In the genomic region with DNA sequence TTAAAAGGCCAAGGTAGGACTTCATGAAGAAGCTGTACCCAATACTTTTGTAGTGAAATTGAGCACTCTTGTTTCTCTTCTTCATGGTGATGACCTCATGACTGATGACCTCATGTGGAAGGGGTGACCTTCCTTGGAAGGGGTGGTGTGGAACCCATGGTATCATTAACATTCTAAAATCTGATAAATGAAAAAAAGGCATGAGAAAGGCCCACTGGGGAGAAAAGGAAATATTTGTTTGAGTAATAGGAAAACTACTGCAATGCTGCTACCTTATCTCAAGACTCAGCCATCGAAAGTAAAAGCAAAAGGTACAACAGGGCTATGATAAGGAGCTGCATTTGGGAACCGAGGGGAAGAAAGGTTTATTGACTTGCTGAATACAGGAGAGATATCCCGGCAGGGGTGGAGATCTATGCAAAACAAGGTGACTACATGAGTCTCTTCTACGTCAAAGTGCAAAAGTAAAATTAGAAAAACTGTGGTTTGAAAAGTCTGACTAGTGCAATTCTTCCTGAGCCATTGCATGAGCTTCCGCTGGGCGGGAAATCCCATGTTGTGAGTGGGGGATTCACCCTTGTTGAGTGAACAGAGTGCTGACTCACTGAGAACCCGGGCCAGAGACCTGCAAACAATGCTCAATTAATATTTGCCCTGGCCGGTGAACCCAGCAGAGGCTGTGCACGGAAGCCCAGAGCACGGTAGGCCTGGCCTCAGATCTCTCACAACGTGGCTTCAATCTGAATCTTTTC, we compare ENCODE assay signal across 10 cellular contexts.
DNase-seq lines count a peak whose midpoint lies in the region; ATAC-seq and TF ChIP-seq lines count a peak whose summit lies in the region.
"Had no signal": no experiment of that assay in that cellular context is flagged by ENCODE, and none has a peak within 500 bp of the region (broad histone marks: within the 10 kb centered on the region; RNA-seq: fewer than 3 reads in every experiment).

No MANE protein-coding gene starts in this region.

- H3K4me3 ChIP-seq in dorsolateral prefrontal cortex (peak overlapping the region in 7 of 59 donors; percentile 0 to 26 (median 15)), mucosa of stomach (ENCODE audit: low read length) (no peak overlapping the region)
- H3K4me3 ChIP-seq: tibial artery had no signal

- peak overlapping the region; percentile 68 for H3K9ac ChIP-seq in mucosa of stomach (ENCODE audit: low read length)

- TF ChIP-seq CTCF in CD14-positive monocyte (IDR thresholded peaks at IDR 0.05) (no peak), dorsolateral prefrontal cortex (IDR thresholded peaks at IDR 0.05 in 54 of 56, conservative IDR thresholded peaks at IDR 0.05 in 2 of 56; ENCODE audit: low read depth in 1 of 56, partially characterized antibody in 56 of 56) (no peak)

- no peaks in the 10 kb centered on the region for H3K27me3 Mint-ChIP-seq in CD14-positive monocyte (ENCODE audit: low read depth in 3 of 3)
- H3K27me3 Mint-ChIP-seq in stimulated activated naive CD8-positive, alpha-beta T cell treated with anti-CD3 and anti-CD28 coated beads, Interleukin-15, Interleukin-2, amounts not matched to agents 100 ng/mL and 50 ng/mL, for 24 hours, result peaks cover 5% of the 10 kb centered on the region

- H3K27me3 ChIP-seq in dorsolateral prefrontal cortex, result no peaks in the 10 kb centered on the region
- no peaks in the 10 kb centered on the region for H3K27me3 ChIP-seq in mucosa of stomach (ENCODE audit: control insufficient read depth, insufficient read depth, low read length)

- peak overlapping the region in 26 of 59 donors; percentile 0 to 69 (median 38) for H3K27ac ChIP-seq in dorsolateral prefrontal cortex
- H3K27ac ChIP-seq: tibial artery had no signal

- DNase-seq in CD14-positive monocyte (ENCODE audit: low spot score), result peak; percentile 70
- DNase-seq in activated CD4-positive, CD25-positive, alpha-beta regulatory T cell (lab: John Stamatoyannopoulos, UW), result peak in 3 of 4 experiments; percentile 6 to 59 (median 47)
- peak in 7 of 10 donors; percentile 25 to 83 (median 52) for DNase-seq in dorsolateral prefrontal cortex
- no peak for DNase-seq in D341Med (ENCODE audit: low spot score)

- peak overlapping the region; percentile 63 to 65 for H3K4me3 Mint-ChIP-seq in CD14-positive monocyte
- H3K4me3 Mint-ChIP-seq in stimulated activated naive CD8-positive, alpha-beta T cell treated with anti-CD3 and anti-CD28 coated beads, Interleukin-15, Interleukin-2, amounts not matched to agents 100 ng/mL and 50 ng/mL, for 24 hours, result peak overlapping the region; percentile 70

- intact Hi-C loops in CD14-positive monocyte (cut with micrococcal nuclease) (no loop called here), dorsolateral prefrontal cortex (cut with DNase I) (loop anchor here in 1 of 2 donors (5.0 kb wide), 2 partner anchors 43 to 67 kb away; no protein-coding TSS in a partner anchor)

- no peaks in the 10 kb centered on the region for H3K36me3 ChIP-seq in mucosa of stomach (ENCODE audit: control insufficient read depth, insufficient read depth, low read length)
- H3K36me3 ChIP-seq: tibial artery had no signal

- H3K9me3 ChIP-seq in mucosa of stomach (ENCODE audit: control insufficient read depth, low read length), result no peaks in the 10 kb centered on the region
- H3K9me3 ChIP-seq: tibial artery had no signal

- no peaks in the 10 kb centered on the region for H3K36me3 Mint-ChIP-seq in CD14-positive monocyte
- peaks cover 6% of the 10 kb centered on the region for H3K36me3 Mint-ChIP-seq in stimulated activated naive CD8-positive, alpha-beta T cell treated with anti-CD3 and anti-CD28 coated beads, Interleukin-15, Interleukin-2, amounts not matched to agents 100 ng/mL and 50 ng/mL, for 24 hours (ENCODE audit: low read depth)

- peak; percentile 90 for ATAC-seq in GM19438 (IDR thresholded peaks at IDR 0.05; ENCODE audit: low read depth, unreplicated experiment)
- peak; percentile 83 for ATAC-seq in HG03521 (IDR thresholded peaks at IDR 0.05; ENCODE audit: unreplicated experiment)
- ATAC-seq: HCT116 had no signal

- H3K27ac Mint-ChIP-seq in CD14-positive monocyte, result peak overlapping the region; percentile 27 to 95 (median 79)
- peak overlapping the region; percentile 88 for H3K27ac Mint-ChIP-seq in stimulated activated naive CD8-positive, alpha-beta T cell treated with anti-CD3 and anti-CD28 coated beads, Interleukin-15, Interleukin-2, amounts not matched to agents 100 ng/mL and 50 ng/mL, for 24 hours

- H3K4me1 ChIP-seq in mucosa of stomach (ENCODE audit: control insufficient read depth, insufficient read depth, low read length), result peaks cover 41% of the 10 kb centered on the region

- H3K4me1 Mint-ChIP-seq in CD14-positive monocyte, result peaks cover 18% of the 10 kb centered on the region
- peaks cover 38% of the 10 kb centered on the region for H3K4me1 Mint-ChIP-seq in stimulated activated naive CD8-positive, alpha-beta T cell treated with anti-CD3 and anti-CD28 coated beads, Interleukin-15, Interleukin-2, amounts not matched to agents 100 ng/mL and 50 ng/mL, for 24 hours (ENCODE audit: low read depth)

- H3K9me3 Mint-ChIP-seq in CD14-positive monocyte, result peaks cover 2 to 11% (median 2%) of the 10 kb centered on the region in 7 donors
- H3K9me3 Mint-ChIP-seq in stimulated activated naive CD8-positive, alpha-beta T cell treated with anti-CD3 and anti-CD28 coated beads, Interleukin-15, Interleukin-2, amounts not matched to agents 100 ng/mL and 50 ng/mL, for 24 hours, result no peaks in the 10 kb centered on the region
